Comparison of ENCODE assay signal across 1 cellular context in the genomic region with DNA sequence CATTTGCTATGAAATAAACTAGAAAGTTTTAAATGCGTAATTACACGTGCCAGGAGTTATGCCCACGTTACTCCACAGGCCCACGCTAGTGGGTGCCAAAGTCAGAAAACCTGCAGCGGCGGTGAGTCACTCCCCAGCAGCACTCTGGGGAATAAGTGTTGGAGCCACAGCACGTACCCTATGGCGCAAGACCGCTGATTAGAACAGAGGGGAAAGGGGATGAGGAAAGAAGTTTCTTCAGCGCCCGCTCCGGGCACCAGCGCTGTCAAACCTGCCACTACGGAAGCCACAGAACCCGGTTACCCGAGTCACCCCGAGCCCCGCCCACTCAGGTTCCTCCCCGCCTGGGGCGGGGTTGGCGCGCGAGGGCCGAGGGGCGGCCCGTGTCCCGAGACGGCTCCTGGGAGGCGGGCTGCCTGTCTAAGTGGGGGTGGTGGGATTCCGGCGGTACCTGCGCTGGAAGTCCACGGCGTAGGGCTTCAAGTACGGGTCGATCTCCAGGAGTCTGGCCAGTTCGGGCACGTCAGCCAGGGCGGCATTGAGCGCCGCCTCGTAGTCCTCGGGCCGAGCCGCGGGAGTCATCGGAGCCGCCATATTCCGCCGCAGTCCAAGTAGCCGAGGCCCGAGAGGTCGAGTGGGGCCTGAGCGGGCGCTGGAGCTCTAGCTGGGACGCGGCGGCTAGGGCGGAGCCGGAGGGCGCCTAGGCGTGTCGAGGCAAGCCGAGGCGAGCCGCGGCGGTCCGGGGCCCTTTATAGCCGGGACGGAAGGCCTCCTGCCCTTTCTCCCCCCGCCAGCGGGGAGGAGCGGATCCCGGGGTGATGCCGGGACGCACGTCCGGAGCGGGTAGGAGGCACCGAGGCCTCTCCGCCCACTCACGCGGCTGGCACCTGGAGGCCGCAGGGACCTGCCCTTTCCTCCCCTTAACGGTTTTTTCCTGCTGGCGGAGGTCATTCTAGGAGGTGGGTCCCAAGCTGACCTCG.
TF ChIP-seq lines count a peak whose summit lies in the region.

Gene GBE1 (minus strand): TSS at position 722 of the 980 bp plus-strand sequence. CDS start 128 bp downstream, at position 594.

TF ChIP-seq in HepG2, 621 proteins besides CTCF, POLR2A, EP300 and RAD21 (continued from another document and continues in another):
- peak; percentile 83; the same call in 1 of the 2 replicates for TF ChIP-seq TRAFD1 (CRISPR knock-in tag; IDR thresholded peaks at IDR 0.05; ENCODE audit: borderline replicate concordance)
- TF ChIP-seq, protein P1, sequence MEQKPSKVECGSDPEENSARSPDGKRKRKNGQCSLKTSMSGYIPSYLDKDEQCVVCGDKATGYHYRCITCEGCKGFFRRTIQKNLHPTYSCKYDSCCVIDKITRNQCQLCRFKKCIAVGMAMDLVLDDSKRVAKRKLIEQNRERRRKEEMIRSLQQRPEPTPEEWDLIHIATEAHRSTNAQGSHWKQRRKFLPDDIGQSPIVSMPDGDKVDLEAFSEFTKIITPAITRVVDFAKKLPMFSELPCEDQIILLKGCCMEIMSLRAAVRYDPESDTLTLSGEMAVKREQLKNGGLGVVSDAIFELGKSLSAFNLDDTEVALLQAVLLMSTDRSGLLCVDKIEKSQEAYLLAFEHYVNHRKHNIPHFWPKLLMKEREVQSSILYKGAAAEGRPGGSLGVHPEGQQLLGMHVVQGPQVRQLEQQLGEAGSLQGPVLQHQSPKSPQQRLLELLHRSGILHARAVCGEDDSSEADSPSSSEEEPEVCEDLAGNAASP (CRISPR knock-in tag; IDR thresholded peaks at IDR 0.05; ENCODE audit: borderline replicate concordance), result peak; percentile 97
- TF ChIP-seq ZNF879 (CRISPR knock-in tag; IDR thresholded peaks at IDR 0.05), result no peak
- TF ChIP-seq ZNF614 (CRISPR knock-in tag; IDR thresholded peaks at IDR 0.05; ENCODE audit: borderline replicate concordance), result 0 out of 2 replicates have a peak, but pooled peaks have one; percentile 11
- TF ChIP-seq RFX3 (CRISPR knock-in tag; IDR thresholded peaks at IDR 0.05), result 0 out of 2 replicates have a peak, but pooled peaks have one; percentile 27
- TF ChIP-seq, protein P2, sequence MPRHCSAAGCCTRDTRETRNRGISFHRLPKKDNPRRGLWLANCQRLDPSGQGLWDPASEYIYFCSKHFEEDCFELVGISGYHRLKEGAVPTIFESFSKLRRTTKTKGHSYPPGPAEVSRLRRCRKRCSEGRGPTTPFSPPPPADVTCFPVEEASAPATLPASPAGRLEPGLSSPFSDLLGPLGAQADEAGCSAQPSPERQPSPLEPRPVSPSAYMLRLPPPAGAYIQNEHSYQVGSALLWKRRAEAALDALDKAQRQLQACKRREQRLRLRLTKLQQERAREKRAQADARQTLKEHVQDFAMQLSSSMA (CRISPR knock-in tag; IDR thresholded peaks at IDR 0.05), result no peak; the same call in 1 of the 2 replicates
- TF ChIP-seq RBM39 (IDR thresholded peaks at IDR 0.05; ENCODE audit: low read depth, low read length, poor library complexity, severe bottlenecking), result peak; percentile 97
- TF ChIP-seq, protein P3, sequence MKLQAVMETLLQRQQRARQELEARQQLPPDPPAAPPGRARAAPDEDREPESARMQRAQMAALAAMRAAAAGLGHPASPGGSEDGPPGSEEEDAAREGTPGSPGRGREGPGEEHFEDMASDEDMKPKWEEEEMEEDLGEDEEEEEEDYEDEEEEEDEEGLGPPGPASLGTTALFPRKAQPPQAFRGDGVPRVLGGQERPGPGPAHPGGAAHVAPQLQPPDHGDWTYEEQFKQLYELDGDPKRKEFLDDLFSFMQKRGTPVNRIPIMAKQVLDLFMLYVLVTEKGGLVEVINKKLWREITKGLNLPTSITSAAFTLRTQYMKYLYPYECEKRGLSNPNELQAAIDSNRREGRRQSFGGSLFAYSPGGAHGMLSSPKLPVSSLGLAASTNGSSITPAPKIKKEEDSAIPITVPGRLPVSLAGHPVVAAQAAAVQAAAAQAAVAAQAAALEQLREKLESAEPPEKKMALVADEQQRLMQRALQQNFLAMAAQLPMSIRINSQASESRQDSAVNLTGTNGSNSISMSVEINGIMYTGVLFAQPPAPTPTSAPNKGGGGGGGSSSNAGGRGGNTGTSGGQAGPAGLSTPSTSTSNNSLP (IDR thresholded peaks at IDR 0.05; ENCODE audit: low read depth, low read length), result no peak
- TF ChIP-seq, protein P4, sequence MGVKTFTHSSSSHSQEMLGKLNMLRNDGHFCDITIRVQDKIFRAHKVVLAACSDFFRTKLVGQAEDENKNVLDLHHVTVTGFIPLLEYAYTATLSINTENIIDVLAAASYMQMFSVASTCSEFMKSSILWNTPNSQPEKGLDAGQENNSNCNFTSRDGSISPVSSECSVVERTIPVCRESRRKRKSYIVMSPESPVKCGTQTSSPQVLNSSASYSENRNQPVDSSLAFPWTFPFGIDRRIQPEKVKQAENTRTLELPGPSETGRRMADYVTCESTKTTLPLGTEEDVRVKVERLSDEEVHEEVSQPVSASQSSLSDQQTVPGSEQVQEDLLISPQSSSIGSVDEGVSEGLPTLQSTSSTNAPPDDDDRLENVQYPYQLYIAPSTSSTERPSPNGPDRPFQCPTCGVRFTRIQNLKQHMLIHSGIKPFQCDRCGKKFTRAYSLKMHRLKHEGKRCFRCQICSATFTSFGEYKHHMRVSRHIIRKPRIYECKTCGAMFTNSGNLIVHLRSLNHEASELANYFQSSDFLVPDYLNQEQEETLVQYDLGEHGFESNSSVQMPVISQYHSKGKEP (CRISPR knock-in tag; IDR thresholded peaks at IDR 0.05), result no peak
- no peak for TF ChIP-seq SMARCE1 (IDR thresholded peaks at IDR 0.05; ENCODE audit: borderline replicate concordance)
- TF ChIP-seq KAT2B (IDR thresholded peaks at IDR 0.05; ENCODE audit: borderline replicate concordance, low read depth, low read length), result no peak
- no peak for TF ChIP-seq RBAK (CRISPR knock-in tag; IDR thresholded peaks at IDR 0.05)
- TF ChIP-seq, protein P5, sequence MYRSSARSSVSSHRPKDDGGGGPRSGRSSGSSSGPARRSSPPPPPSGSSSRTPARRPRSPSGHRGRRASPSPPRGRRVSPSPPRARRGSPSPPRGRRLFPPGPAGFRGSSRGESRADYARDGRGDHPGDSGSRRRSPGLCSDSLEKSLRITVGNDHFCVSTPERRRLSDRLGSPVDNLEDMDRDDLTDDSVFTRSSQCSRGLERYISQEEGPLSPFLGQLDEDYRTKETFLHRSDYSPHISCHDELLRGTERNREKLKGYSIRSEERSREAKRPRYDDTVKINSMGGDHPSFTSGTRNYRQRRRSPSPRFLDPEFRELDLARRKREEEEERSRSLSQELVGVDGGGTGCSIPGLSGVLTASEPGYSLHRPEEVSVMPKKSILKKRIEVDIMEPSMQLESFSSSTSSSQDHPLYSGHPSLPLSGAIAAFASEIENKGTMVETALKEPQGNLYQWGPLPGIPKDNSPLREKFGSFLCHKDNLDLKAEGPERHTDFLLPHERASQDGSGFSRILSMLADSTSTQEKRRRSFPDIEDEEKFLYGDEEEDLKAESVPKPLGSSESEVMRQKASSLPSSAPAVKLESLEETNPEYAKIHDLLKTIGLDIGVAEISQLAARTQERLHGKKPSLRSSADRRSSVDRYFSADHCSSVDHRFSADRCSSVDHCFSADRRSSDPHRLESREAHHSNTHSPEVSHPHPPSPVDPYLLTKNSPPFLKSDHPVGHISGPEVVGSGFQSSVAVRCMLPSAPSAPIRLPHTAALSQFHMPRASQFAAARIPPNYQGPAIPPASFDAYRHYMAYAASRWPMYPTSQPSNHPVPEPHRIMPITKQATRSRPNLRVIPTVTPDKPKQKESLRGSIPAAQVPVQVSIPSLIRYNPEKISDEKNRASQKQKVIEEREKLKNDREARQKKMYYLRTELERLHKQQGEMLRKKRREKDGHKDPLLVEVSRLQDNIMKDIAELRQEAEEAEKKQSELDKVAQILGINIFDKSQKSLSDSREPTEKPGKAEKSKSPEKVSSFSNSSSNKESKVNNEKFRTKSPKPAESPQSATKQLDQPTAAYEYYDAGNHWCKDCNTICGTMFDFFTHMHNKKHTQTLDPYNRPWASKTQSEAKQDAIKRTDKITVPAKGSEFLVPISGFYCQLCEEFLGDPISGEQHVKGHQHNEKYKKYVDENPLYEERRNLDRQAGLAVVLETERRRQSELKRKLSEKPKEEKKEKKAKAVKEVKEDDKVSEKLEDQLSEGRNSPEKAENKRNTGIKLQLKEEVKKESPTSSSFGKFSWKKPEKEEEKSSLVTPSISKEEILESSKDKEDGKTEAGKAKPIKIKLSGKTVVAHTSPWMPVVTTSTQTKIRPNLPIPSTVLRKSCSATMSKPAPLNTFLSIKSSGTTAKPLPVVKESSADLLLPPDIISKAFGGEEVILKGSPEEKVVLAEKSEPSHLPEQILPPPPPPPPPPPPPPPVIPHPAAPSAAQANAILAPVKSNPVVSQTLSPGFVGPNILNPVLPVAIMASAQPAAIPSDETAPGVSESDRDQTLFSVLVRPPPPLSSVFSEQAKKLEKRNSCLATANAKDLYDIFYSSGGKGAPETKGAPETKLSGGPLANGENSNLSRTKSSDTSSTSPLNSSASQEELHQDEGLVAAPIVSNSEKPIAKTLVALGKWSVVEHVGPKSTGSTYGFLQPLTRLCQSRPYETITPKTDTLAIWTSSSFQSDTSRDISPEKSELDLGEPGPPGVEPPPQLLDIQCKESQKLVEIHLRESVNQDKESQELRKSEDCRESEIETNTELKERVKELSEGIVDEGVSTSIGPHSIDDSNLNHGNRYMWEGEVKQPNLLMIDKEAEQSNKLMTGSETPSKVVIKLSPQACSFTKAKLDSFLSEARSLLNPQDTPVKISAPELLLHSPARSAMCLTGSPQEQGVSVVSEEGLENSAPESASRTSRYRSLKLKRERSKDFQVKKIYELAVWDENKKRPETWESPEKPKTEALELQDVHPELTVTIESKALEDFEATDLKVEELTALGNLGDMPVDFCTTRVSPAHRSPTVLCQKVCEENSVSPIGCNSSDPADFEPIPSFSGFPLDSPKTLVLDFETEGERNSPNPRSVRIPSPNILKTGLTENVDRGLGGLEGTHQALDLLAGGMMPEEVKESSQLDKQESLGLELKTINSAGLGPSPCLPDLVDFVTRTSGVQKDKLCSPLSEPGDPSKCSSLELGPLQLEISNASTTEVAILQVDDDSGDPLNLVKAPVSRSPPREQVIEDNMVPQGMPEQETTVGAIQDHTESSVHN (CRISPR knock-in tag; IDR thresholded peaks at IDR 0.05), result no peak
- no peak for TF ChIP-seq RELA (CRISPR knock-in tag; IDR thresholded peaks at IDR 0.05)
- peak; percentile 99 for TF ChIP-seq ZNF878 (CRISPR knock-in tag; IDR thresholded peaks at IDR 0.05)
- TF ChIP-seq RFXAP (CRISPR knock-in tag; IDR thresholded peaks at IDR 0.05; ENCODE audit: borderline replicate concordance), result 0 out of 2 replicates have a peak, but pooled peaks have one; percentile 59
- TF ChIP-seq, protein P6, sequence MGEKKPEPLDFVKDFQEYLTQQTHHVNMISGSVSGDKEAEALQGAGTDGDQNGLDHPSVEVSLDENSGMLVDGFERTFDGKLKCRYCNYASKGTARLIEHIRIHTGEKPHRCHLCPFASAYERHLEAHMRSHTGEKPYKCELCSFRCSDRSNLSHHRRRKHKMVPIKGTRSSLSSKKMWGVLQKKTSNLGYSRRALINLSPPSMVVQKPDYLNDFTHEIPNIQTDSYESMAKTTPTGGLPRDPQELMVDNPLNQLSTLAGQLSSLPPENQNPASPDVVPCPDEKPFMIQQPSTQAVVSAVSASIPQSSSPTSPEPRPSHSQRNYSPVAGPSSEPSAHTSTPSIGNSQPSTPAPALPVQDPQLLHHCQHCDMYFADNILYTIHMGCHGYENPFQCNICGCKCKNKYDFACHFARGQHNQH (CRISPR knock-in tag; IDR thresholded peaks at IDR 0.05), result peak; percentile 45; the same call in 1 of the 2 replicates
- TF ChIP-seq, protein P7, sequence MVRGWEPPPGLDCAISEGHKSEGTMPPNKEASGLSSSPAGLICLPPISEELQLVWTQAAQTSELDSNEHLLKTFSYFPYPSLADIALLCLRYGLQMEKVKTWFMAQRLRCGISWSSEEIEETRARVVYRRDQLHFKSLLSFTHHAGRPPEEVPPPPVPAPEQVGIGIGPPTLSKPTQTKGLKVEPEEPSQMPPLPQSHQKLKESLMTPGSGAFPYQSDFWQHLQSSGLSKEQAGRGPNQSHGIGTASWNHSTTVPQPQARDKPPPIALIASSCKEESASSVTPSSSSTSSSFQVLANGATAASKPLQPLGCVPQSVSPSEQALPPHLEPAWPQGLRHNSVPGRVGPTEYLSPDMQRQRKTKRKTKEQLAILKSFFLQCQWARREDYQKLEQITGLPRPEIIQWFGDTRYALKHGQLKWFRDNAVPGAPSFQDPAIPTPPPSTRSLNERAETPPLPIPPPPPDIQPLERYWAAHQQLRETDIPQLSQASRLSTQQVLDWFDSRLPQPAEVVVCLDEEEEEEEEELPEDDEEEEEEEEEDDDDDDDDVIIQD (CRISPR knock-in tag; IDR thresholded peaks at IDR 0.05; ENCODE audit: low read depth), result peak; percentile 85; the same call in 1 of the 2 replicates
- TF ChIP-seq SMAD9 (CRISPR knock-in tag; IDR thresholded peaks at IDR 0.05), result no peak
- no peak for TF ChIP-seq ZNF34 (CRISPR knock-in tag; IDR thresholded peaks at IDR 0.05; ENCODE audit: borderline replicate concordance)
- TF ChIP-seq, protein P8, sequence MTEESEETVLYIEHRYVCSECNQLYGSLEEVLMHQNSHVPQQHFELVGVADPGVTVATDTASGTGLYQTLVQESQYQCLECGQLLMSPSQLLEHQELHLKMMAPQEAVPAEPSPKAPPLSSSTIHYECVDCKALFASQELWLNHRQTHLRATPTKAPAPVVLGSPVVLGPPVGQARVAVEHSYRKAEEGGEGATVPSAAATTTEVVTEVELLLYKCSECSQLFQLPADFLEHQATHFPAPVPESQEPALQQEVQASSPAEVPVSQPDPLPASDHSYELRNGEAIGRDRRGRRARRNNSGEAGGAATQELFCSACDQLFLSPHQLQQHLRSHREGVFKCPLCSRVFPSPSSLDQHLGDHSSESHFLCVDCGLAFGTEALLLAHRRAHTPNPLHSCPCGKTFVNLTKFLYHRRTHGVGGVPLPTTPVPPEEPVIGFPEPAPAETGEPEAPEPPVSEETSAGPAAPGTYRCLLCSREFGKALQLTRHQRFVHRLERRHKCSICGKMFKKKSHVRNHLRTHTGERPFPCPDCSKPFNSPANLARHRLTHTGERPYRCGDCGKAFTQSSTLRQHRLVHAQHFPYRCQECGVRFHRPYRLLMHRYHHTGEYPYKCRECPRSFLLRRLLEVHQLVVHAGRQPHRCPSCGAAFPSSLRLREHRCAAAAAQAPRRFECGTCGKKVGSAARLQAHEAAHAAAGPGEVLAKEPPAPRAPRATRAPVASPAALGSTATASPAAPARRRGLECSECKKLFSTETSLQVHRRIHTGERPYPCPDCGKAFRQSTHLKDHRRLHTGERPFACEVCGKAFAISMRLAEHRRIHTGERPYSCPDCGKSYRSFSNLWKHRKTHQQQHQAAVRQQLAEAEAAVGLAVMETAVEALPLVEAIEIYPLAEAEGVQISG (CRISPR knock-in tag; IDR thresholded peaks at IDR 0.05), result peak; percentile 79
- peak; percentile 88; the same call in 1 of the 2 replicates for TF ChIP-seq IRF9 (CRISPR knock-in tag; IDR thresholded peaks at IDR 0.05; ENCODE audit: borderline replicate concordance)
